Comparison of ENCODE assay signal across 9 cellular contexts in the genomic region with DNA sequence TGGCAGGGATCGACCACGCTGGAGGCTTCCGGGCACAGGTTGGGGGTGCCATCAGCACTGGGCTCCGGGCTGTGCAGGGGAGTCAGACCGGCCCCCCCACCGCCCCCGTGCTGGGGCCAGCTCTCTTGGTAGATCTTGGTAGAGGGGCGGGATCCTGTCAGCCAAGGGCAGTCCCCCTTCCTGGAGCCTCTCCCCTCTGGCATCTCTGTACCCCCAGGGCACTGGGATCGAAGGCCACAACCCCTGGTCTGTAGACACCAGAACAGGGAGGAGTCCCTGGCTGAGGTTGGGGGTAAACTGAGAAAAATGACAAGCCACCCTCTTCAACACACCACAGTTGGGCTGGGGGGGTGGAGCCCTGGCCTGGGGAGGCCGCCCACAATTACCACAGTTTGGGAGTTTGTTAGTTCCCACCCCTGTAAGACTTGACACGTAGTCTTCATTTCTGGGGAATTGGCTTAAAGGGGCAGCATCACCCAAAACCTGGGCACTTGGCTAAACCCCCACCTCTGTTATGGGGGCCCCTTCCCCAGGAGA. TPM values are rescaled to one million over a fixed set of nuclear protein-coding genes. Genes with fewer than 3 reads are reported as not detected.
DNase-seq lines count a peak whose midpoint lies in the region; ATAC-seq, FAIRE-seq and TF ChIP-seq lines count a peak whose summit lies in the region.
"Had no signal": no experiment of that assay in that cellular context is flagged by ENCODE, and none has a peak within 500 bp of the region (broad histone marks: within the 10 kb centered on the region; RNA-seq: fewer than 3 reads in every experiment).

No MANE protein-coding gene starts in this region.

- peak overlapping the region; percentile 5 for H3K27ac Mint-ChIP-seq in activated CD8-positive, alpha-beta memory T cell treated with anti-CD3 and anti-CD28 coated beads, Interleukin-2, amount 10 ng/mL, durations not matched to agents 7 days and 5 days

- H3K36me3 ChIP-seq in GM12878 (ENCODE audit: control insufficient read depth in 2 of 2, insufficient read depth in 2 of 2, low read length in 1 of 2) (no peaks in the 10 kb centered on the region), upper lobe of left lung (no peaks in the 10 kb centered on the region)

- H3K36me3 Mint-ChIP-seq in activated CD8-positive, alpha-beta memory T cell treated with anti-CD3 and anti-CD28 coated beads, Interleukin-2, amount 10 ng/mL, durations not matched to agents 7 days and 5 days: no peaks in the 10 kb centered on the region

- no peak overlapping the region for H3K9ac ChIP-seq in GM12878 (ENCODE audit: control insufficient read depth, insufficient read depth, low read length)

- SMC1A ChIA-PET in GM12878 (lab: Charles Lee; ENCODE audit: uncharacterized antibody, unreplicated experiment): interaction anchor here (1.0 kb wide), 1 partner anchor 188 kb away, joined by 5 read pairs; no protein-coding TSS in a partner anchor

- in situ Hi-C loops in GM12878 (cut with MboI): no loop called here

- H3K27me3 ChIP-seq in GM12878 (replicated peaks in 1 of 2; ENCODE audit: control insufficient read depth in 2 of 2, insufficient read depth in 2 of 2, low read length in 1 of 2) (peaks cover 7 to 9% of the 10 kb centered on the region in 2 experiments), upper lobe of left lung (peaks cover 0 to 12% (median 2%) of the 10 kb centered on the region in 4 donors)

- BruUV-seq in GM12878 (replicated peaks; lab: Mats Ljungman, UMichigan): no TSS peak

- H3K4me1 ChIP-seq in GM12878 (ENCODE audit: control insufficient read depth, insufficient read depth, low read length) (peaks cover 10% of the 10 kb centered on the region), upper lobe of left lung (peaks cover 18 to 29% (median 20%) of the 10 kb centered on the region in 4 donors)

- POLR2A ChIA-PET in GM12878 (lab: Charles Lee) (interaction anchor here (0.6 to 2.6 kb wide), 4 partner anchors 21 to 237 kb away, joined by 3 to 8 read pairs (median 6); a partner anchor contains a TSS), HEK293T (lab: Yijun Ruan, JAX) (interaction anchor here (1.7 kb wide), 1 partner anchor 8 kb away, joined by 5 read pairs; no protein-coding TSS in a partner anchor)

- H3K4me3 ChIP-seq in GM12878: peak overlapping the region; percentile 93; the same call in 1 of the 2 replicates
- H3K4me3 ChIP-seq in lower leg skin (ENCODE audit: low read depth, poor library complexity, severe bottlenecking): peak overlapping the region; percentile 85
- H3K4me3 ChIP-seq in upper lobe of left lung: peak overlapping the region in 3 of 4 donors; percentile 98 to 100 (median 99)

- no peak for FAIRE-seq in GM12878 (lab: Jason Lieb, UNC)

- TF ChIP-seq EP300 in GM12878 (IDR thresholded peaks at IDR 0.05; ENCODE audit: borderline replicate concordance in 1 of 2, control insufficient read depth in 1 of 2, low read depth in 2 of 2, low read length in 2 of 2) (no peak), upper lobe of left lung (IDR thresholded peaks at IDR 0.05) (no peak)

- RAD21 ChIA-PET in GM12878 (lab: Charles Lee; ENCODE audit: unreplicated experiment): interaction anchor here (0.7 to 2.8 kb wide), 3 partner anchors 17 to 61 kb away, joined by 3 to 9 read pairs (median 3); no protein-coding TSS in a partner anchor

- TF ChIP-seq POLR2A in GM12878 (IDR thresholded peaks at IDR 0.05; ENCODE audit: low read depth, low read length): no peak
- TF ChIP-seq POLR2A in lower leg skin (IDR thresholded peaks at IDR 0.05): no peak
- TF ChIP-seq POLR2A in upper lobe of left lung (IDR thresholded peaks at IDR 0.05): no peak

- H3K27ac ChIP-seq in GM12878 (ENCODE audit: control insufficient read depth, insufficient read depth) (no peak overlapping the region), upper lobe of left lung (peak overlapping the region in 2 of 4 donors; percentile 32 to 85)
- H3K27ac ChIP-seq: C4-2B had no signal

- TF ChIP-seq CTCF in GM12878 (IDR thresholded peaks at IDR 0.05 in 2 of 3, conservative IDR thresholded peaks at IDR 0.05 in 1 of 3; ENCODE audit: control insufficient read depth in 2 of 3, extremely low read depth in 1 of 3, insufficient read depth in 1 of 3, low read depth in 3 of 3, low read length in 3 of 3) (no peak), lower leg skin (IDR thresholded peaks at IDR 0.05) (no peak), upper lobe of left lung (IDR thresholded peaks at IDR 0.05) (no peak)

- CTCF ChIA-PET in activated CD8-positive, alpha-beta memory T cell treated with anti-CD3 and anti-CD28 coated beads, Interleukin-2, amount 10 ng/mL, durations not matched to agents 7 days and 5 days (lab: Charles Lee): interaction anchor here (0.5 to 3.2 kb wide), 5 partner anchors 13 to 1116 kb away, joined by 3 to 38 read pairs (median 4); no protein-coding TSS in a partner anchor
- CTCF ChIA-PET in GM12878 (lab: Yijun Ruan, JAX): interaction anchor here (0.8 to 3.5 kb wide), 5 partner anchors 17 to 303 kb away, joined by 3 to 26 read pairs (median 4); a partner anchor contains a TSS
- CTCF ChIA-PET in HEK293T (lab: Yijun Ruan, JAX): interaction anchor here (1.2 kb wide), 1 partner anchor 17 kb away, joined by 3 read pairs; no protein-coding TSS in a partner anchor

- no peaks in the 10 kb centered on the region for H3K9me3 ChIP-seq in GM12878 (replicated peaks; ENCODE audit: control insufficient read depth, insufficient read depth, low read length)
- H3K9me3 ChIP-seq in upper lobe of left lung: no peaks in the 10 kb centered on the region

- H3K27me3 Mint-ChIP-seq in activated CD8-positive, alpha-beta memory T cell treated with anti-CD3 and anti-CD28 coated beads, Interleukin-2, amount 10 ng/mL, durations not matched to agents 7 days and 5 days: peaks cover 23% of the 10 kb centered on the region

- H3K4me2 ChIP-seq in GM12878 (ENCODE audit: control insufficient read depth, insufficient read depth): peak overlapping the region; percentile 98

- H4K20me1 ChIP-seq in GM12878 (ENCODE audit: control insufficient read depth, insufficient read depth): no peaks in the 10 kb centered on the region; the same call in 1 of the 2 replicates

- no peak for TF ChIP-seq RAD21 in GM12878 (IDR thresholded peaks at IDR 0.05; ENCODE audit: insufficient read depth, low read depth, low read length)

- peaks cover 28% of the 10 kb centered on the region for H3K4me1 Mint-ChIP-seq in activated CD8-positive, alpha-beta memory T cell treated with anti-CD3 and anti-CD28 coated beads, Interleukin-2, amount 10 ng/mL, durations not matched to agents 7 days and 5 days

- peak overlapping the region; percentile 40; the same call in 1 of the 2 replicates for H2AFZ ChIP-seq in GM12878 (ENCODE audit: control insufficient read depth, low read depth, low read length)

- intact Hi-C loops in GM12878 (cut with micrococcal nuclease; ENCODE audit: unreplicated experiment): no loop called here
- intact Hi-C loops in lower leg skin (cut with DNase I; ENCODE audit: low total_unique reads): no loop called here

- H3K9me3 Mint-ChIP-seq in activated CD8-positive, alpha-beta memory T cell treated with anti-CD3 and anti-CD28 coated beads, Interleukin-2, amount 10 ng/mL, durations not matched to agents 7 days and 5 days (ENCODE audit: low read depth): no peaks in the 10 kb centered on the region

- peak overlapping the region; percentile 59 for H3K4me3 Mint-ChIP-seq in activated CD8-positive, alpha-beta memory T cell treated with anti-CD3 and anti-CD28 coated beads, Interleukin-2, amount 10 ng/mL, durations not matched to agents 7 days and 5 days

- peak; percentile 69 for DNase-seq in activated CD8-positive, alpha-beta memory T cell treated with anti-CD3 and anti-CD28 coated beads, Interleukin-2, amount 10 ng/mL, durations not matched to agents 7 days and 5 days
- no peak for DNase-seq in activated CD8-positive, alpha-beta memory T cell treated with anti-CD3 and anti-CD28 coated beads for 24 hours
- DNase-seq in GM12878 (ENCODE audit: low read depth, low spot score): no peak
- peak; percentile 31 to 90 for DNase-seq in lower leg skin (ENCODE audit: low spot score in 2 of 2)
- DNase-seq in upper lobe of left lung: no peak
- no peak for DNase-seq in HEK293T (ENCODE audit: extremely low spot score)

- WGBS in GM12878 (ENCODE audit: insufficient coverage, insufficient replicate concordance, low lambda C conversion rate, missing lambda C conversion rate): 35% methylated on average over 11 of the region's 11 CpGs
- 19 to 42% methylated on average over 3 to 7 of the region's 11 CpGs for WGBS in lower leg skin, 2 donors
- 45 to 72% methylated on average over 3 to 11 of the region's 11 CpGs for WGBS in upper lobe of left lung, 2 donors

- no peaks in the 10 kb centered on the region for H3K79me2 ChIP-seq in GM12878 (ENCODE audit: control insufficient read depth, insufficient read depth, low read length)

- peak; percentile 6 for ATAC-seq in activated CD8-positive, alpha-beta memory T cell treated with anti-CD3 and anti-CD28 coated beads, Interleukin-2, amount 10 ng/mL, durations not matched to agents 7 days and 5 days
- ATAC-seq in GM12878: no peak
- ATAC-seq in upper lobe of left lung (ENCODE audit: low FRiP score in 2 of 2): peak in 1 of 2 donors; percentile 56
- no peak for ATAC-seq in GM18511 (IDR thresholded peaks at IDR 0.05; ENCODE audit: unreplicated experiment)
- no peak for ATAC-seq in HG02973 (IDR thresholded peaks at IDR 0.05; ENCODE audit: unreplicated experiment)

RNA-seq across cellular contexts. Expression of a gene that starts 0.9 kb away (rescaled TPM):
- total RNA-seq in activated CD8-positive, alpha-beta memory T cell treated with anti-CD3 and anti-CD28 coated beads, Interleukin-2, amount 10 ng/mL, durations not matched to agents 7 days and 5 days: 10 to 100 TPM in 1 of 2 experiments, 1 to 10 TPM in 1; 5.2 to 12.2 TPM
- total RNA-seq in GM12878 (2013; cell fraction: nucleolus; rRNA removed): 14.8 and 17.0 TPM in 2 replicates
- 0.87 and 0.96 TPM in 2 replicates for total RNA-seq in GM12878 (2014; rRNA removed)
- 0.31 and 0.46 TPM in 2 replicates for total RNA-seq in GM12878 (2014; rRNA removed; fragmentation: Illumina TruSeq; extraction: Trizol)
- 1.2 TPM in 2 replicates for total RNA-seq in GM12878 (2021)
- polyA plus RNA-seq in GM12878 (2011; ENCODE audit: low read depth): 1.8 TPM
- 3.2 and 6.7 TPM in 2 replicates for polyA plus RNA-seq in GM12878 (2011; rRNA removed)
- 9.9 and 10.5 TPM in 2 replicates for polyA plus RNA-seq in GM12878 (2011; cell fraction: cytosol; rRNA removed)
- 8.0 and 14.8 TPM in 2 replicates for polyA plus RNA-seq in GM12878 (2011; cell fraction: nucleus; rRNA removed)
- 3.7 and 4.2 TPM in 2 replicates for polyA plus RNA-seq in GM12878 (2012)
- polyA plus RNA-seq in GM12878 (2014; fragmentation: Illumina TruSeq; extraction: Trizol): 0.13 and 0.34 TPM in 2 replicates
- under 1 TPM; 0.05 TPM for polyA plus RNA-seq in GM12878 (2014; fragmentation: Nextera tagmentation; extraction: Ambion mirVana)
- 1.1 and 1.5 TPM in 2 replicates for polyA plus RNA-seq in GM12878 (2014; rRNA removed)
- 1 to 10 TPM in 1 of 2 experiments, under 1 TPM in 1; 0.45 to 1.1 TPM for polyA plus RNA-seq in GM12878 (2016; fragmentation: Nextera tagmentation; extraction: Ambion mirVana)
- polyA minus RNA-seq in GM12878 (2011; rRNA and poly(A)+ RNA removed): 3.0 and 9.4 TPM in 2 replicates
- polyA minus RNA-seq in GM12878 (2011; cell fraction: cytosol; rRNA and poly(A)+ RNA removed): 3.4 and 4.8 TPM in 2 replicates
- polyA minus RNA-seq in GM12878 (2011; cell fraction: nucleus; rRNA and poly(A)+ RNA removed): 3.3 and 5.8 TPM in 2 replicates
- 10 to 100 TPM in 1 of 4 donors, 1 to 10 TPM in 3; 5.6 to 21.3 (median 7.3) TPM for total RNA-seq in lower leg skin
- total RNA-seq in upper lobe of left lung: 10 to 100 TPM in 5 of 6 donors, 1 to 10 TPM in 1; 9.2 to 47.1 (median 15.4) TPM

RNA-seq across cellular contexts. Expression of a gene that starts 34.3 kb away (rescaled TPM):
- 10 to 100 TPM; 71.8 to 82.7 TPM for total RNA-seq in activated CD8-positive, alpha-beta memory T cell treated with anti-CD3 and anti-CD28 coated beads, Interleukin-2, amount 10 ng/mL, durations not matched to agents 7 days and 5 days
- 71.8 and 84.0 TPM in 2 replicates for total RNA-seq in GM12878 (2013; cell fraction: nucleolus; rRNA removed)
- total RNA-seq in GM12878 (2014; rRNA removed): 36.7 and 38.4 TPM in 2 replicates
- 36.2 and 38.6 TPM in 2 replicates for total RNA-seq in GM12878 (2014; rRNA removed; fragmentation: Illumina TruSeq; extraction: Trizol)
- 38.4 and 42.3 TPM in 2 replicates for total RNA-seq in GM12878 (2021)
- polyA plus RNA-seq in GM12878 (2011; ENCODE audit: low read depth): 14.5 TPM
- 14.4 and 22.0 TPM in 2 replicates for polyA plus RNA-seq in GM12878 (2011; rRNA removed)
- polyA plus RNA-seq in GM12878 (2011; cell fraction: cytosol; rRNA removed): 18.9 and 23.0 TPM in 2 replicates
- polyA plus RNA-seq in GM12878 (2011; cell fraction: nucleus; rRNA removed): 185 and 243 TPM in 2 replicates
- 25.2 and 28.8 TPM in 2 replicates for polyA plus RNA-seq in GM12878 (2012)
- polyA plus RNA-seq in GM12878 (2014; fragmentation: Illumina TruSeq; extraction: Trizol): 40.6 and 46.0 TPM in 2 replicates
- 10 to 100 TPM in 1 of 2 experiments, 1 to 10 TPM in 1; 8.7 to 14.3 TPM for polyA plus RNA-seq in GM12878 (2014; fragmentation: Nextera tagmentation; extraction: Ambion mirVana)
- polyA plus RNA-seq in GM12878 (2014; rRNA removed): 26.2 and 29.2 TPM in 2 replicates
- 10 to 100 TPM; 55.6 to 65.1 TPM for polyA plus RNA-seq in GM12878 (2016; fragmentation: Nextera tagmentation; extraction: Ambion mirVana)
- 15.3 and 16.2 TPM in 2 replicates for polyA minus RNA-seq in GM12878 (2011; rRNA and poly(A)+ RNA removed)
- 8.8 and 10.4 TPM in 2 replicates for polyA minus RNA-seq in GM12878 (2011; cell fraction: cytosol; rRNA and poly(A)+ RNA removed)
- 15.8 and 28.4 TPM in 2 replicates for polyA minus RNA-seq in GM12878 (2011; cell fraction: nucleus; rRNA and poly(A)+ RNA removed)
- 10 to 100 TPM; 15.0 to 22.1 (median 18.0) TPM for total RNA-seq in lower leg skin
- 10 to 100 TPM; 12.2 to 50.3 (median 22.5) TPM for total RNA-seq in upper lobe of left lung

RNA-seq across cellular contexts. Expression of a gene that starts 50.4 kb away (rescaled TPM):
- 10 to 100 TPM; 61.4 to 81.0 TPM for total RNA-seq in activated CD8-positive, alpha-beta memory T cell treated with anti-CD3 and anti-CD28 coated beads, Interleukin-2, amount 10 ng/mL, durations not matched to agents 7 days and 5 days
- 13.1 and 14.6 TPM in 2 replicates for total RNA-seq in GM12878 (2013; cell fraction: nucleolus; rRNA removed)
- total RNA-seq in GM12878 (2014; rRNA removed) (55.9 and 62.0 TPM in 2 replicates), GM12878 (2014; rRNA removed; fragmentation: Illumina TruSeq; extraction: Trizol) (27.8 and 31.4 TPM in 2 replicates), GM12878 (2021) (75.3 and 77.7 TPM in 2 replicates), lower leg skin (10 to 100 TPM; 24.3 to 37.7 (median 31.1) TPM), upper lobe of left lung (10 to 100 TPM; 11.1 to 57.9 (median 28.7) TPM)
- polyA plus RNA-seq in GM12878 (2011; ENCODE audit: low read depth): 42.6 TPM
- polyA plus RNA-seq in GM12878 (2011; rRNA removed) (31.2 and 54.5 TPM in 2 replicates), GM12878 (2014; fragmentation: Illumina TruSeq; extraction: Trizol) (30.4 and 72.5 TPM in 2 replicates), GM12878 (2014; fragmentation: Nextera tagmentation; extraction: Ambion mirVana) (10 to 100 TPM in 1 of 2 experiments, 1 to 10 TPM in 1; 7.9 to 14.1 TPM), GM12878 (2014; rRNA removed) (75.8 and 76.2 TPM in 2 replicates), GM12878 (2016; fragmentation: Nextera tagmentation; extraction: Ambion mirVana) (10 to 100 TPM; 65.3 to 68.7 TPM)
- polyA plus RNA-seq in GM12878 (2011; cell fraction: cytosol; rRNA removed): 81.7 and 85.1 TPM in 2 replicates
- polyA plus RNA-seq in GM12878 (2011; cell fraction: nucleus; rRNA removed): 89.1 and 89.9 TPM in 2 replicates
- 47.5 and 62.9 TPM in 2 replicates for polyA plus RNA-seq in GM12878 (2012)
- 30.6 and 52.0 TPM in 2 replicates for polyA minus RNA-seq in GM12878 (2011; rRNA and poly(A)+ RNA removed)
- polyA minus RNA-seq in GM12878 (2011; cell fraction: cytosol; rRNA and poly(A)+ RNA removed): 17.9 and 19.1 TPM in 2 replicates
- 6.9 and 12.4 TPM in 2 replicates for polyA minus RNA-seq in GM12878 (2011; cell fraction: nucleus; rRNA and poly(A)+ RNA removed)

Comparison
In these comparisons a context has a peak if more than half of its experiments do, and no peak if none do; other contexts are left out.
1. DNase-seq: peak in activated CD8-positive, alpha-beta memory T cell treated with anti-CD3 and anti-CD28 coated beads, Interleukin-2, amount 10 ng/mL, durations not matched to agents 7 days and 5 days (single experiment) and lower leg skin (2 of 2); none in activated CD8-positive, alpha-beta memory T cell treated with anti-CD3 and anti-CD28 coated beads for 24 hours (single experiment), GM12878 (single experiment), upper lobe of left lung (0 of 2) and HEK293T (single experiment).
2. Peak in every context shown above with its lines, with median percentiles within 50 percentile points of each other: H3K4me3 ChIP-seq.